ENCODE assay signal across 25 cellular contexts in genomic region chr9:121926417-121926816, GRCh38.
DNase-seq lines count a peak whose midpoint lies in the region; ATAC-seq and TF ChIP-seq lines count a peak whose summit lies in the region.
"Had no signal": no experiment of that assay in that cellular context is flagged by ENCODE, and none has a peak within 500 bp of the region (broad histone marks: within the 10 kb centered on the region; RNA-seq: fewer than 3 reads in every experiment).

No MANE protein-coding gene starts in this region.

- intact Hi-C loops in left ventricle myocardium inferior (cut with micrococcal nuclease) (no loop called here), ovary (cut with DNase I) (no loop called here)

- H3K36me3 ChIP-seq in cardiac muscle cell = no peaks in the 10 kb centered on the region
- no peaks in the 10 kb centered on the region for H3K36me3 ChIP-seq in left ventricle myocardium inferior
- no peaks in the 10 kb centered on the region for H3K36me3 ChIP-seq in osteoblast (ENCODE audit: insufficient read depth, low read length)
- H3K36me3 ChIP-seq in ovary = no peaks in the 10 kb centered on the region
- H3K36me3 ChIP-seq: neutrophil, transverse colon, WERI-Rb-1 had no signal

- H3K4me1 ChIP-seq in cardiac muscle cell (ENCODE audit: low read depth) (peaks cover 18% of the 10 kb centered on the region), left ventricle myocardium inferior (peaks cover 13% of the 10 kb centered on the region), osteoblast (ENCODE audit: insufficient read depth, low read length) (no peaks in the 10 kb centered on the region), ovary (ENCODE audit: insufficient read depth) (no peaks in the 10 kb centered on the region)
- H3K4me1 ChIP-seq: sigmoid colon, transverse colon had no signal

- peak overlapping the region; percentile 63 for H3K27ac ChIP-seq in cardiac muscle cell
- H3K27ac ChIP-seq in left ventricle myocardium inferior (replicated peaks) = no peak overlapping the region
- H3K27ac ChIP-seq in osteoblast (ENCODE audit: low read depth, low read length) = no peak overlapping the region
- H3K27ac ChIP-seq in ovary = no peak overlapping the region
- H3K27ac ChIP-seq: neutrophil, sigmoid colon, transverse colon, WERI-Rb-1 had no signal

- TF ChIP-seq CTCF in cardiac muscle cell (IDR thresholded peaks at IDR 0.05; ENCODE audit: low read depth, low read length) = no peak
- TF ChIP-seq CTCF in left ventricle myocardium inferior (IDR thresholded peaks at IDR 0.05; ENCODE audit: borderline replicate concordance) = no peak
- TF ChIP-seq CTCF in brain (conservative IDR thresholded peaks at IDR 0.05) = no peak
- no peak for TF ChIP-seq CTCF in osteoblast (IDR thresholded peaks at IDR 0.05; ENCODE audit: extremely low read depth, low read depth, low read length)
- TF ChIP-seq CTCF in ovary (IDR thresholded peaks at IDR 0.05) = no peak

- no peaks in the 10 kb centered on the region for H3K27me3 ChIP-seq in cardiac muscle cell
- no peaks in the 10 kb centered on the region for H3K27me3 ChIP-seq in left ventricle myocardium inferior (ENCODE audit: low read depth)
- H3K27me3 ChIP-seq in osteoblast (ENCODE audit: insufficient read depth, low read length) = no peaks in the 10 kb centered on the region
- no peaks in the 10 kb centered on the region for H3K27me3 ChIP-seq in ovary
- H3K27me3 ChIP-seq: neutrophil, sigmoid colon, transverse colon had no signal

- H4K20me1 ChIP-seq in osteoblast (ENCODE audit: insufficient read depth, low read length) = no peaks in the 10 kb centered on the region

- H3K27ac Mint-ChIP-seq in brain = peak overlapping the region in 4 of 5 experiments; percentile 54 to 92 (median 68)
- no peak overlapping the region for H3K27ac Mint-ChIP-seq in T-helper 2 cell treated with Interferon-gamma antibody and Interleukin-4, amounts not matched to agents 5 μg/mL and 100 μg/mL, for 36 hours
- H3K27ac Mint-ChIP-seq: activated CD4-positive, alpha-beta T cell treated with anti-CD3 and anti-CD28 coated beads, Interleukin-2, amount 10 ng/mL, durations not matched to agents 24 days and 14 days; stimulated activated naive CD8-positive, alpha-beta T cell treated with anti-CD3 and anti-CD28 coated beads, Interleukin-15, Interleukin-2, amounts not matched to agents 100 ng/mL and 50 ng/mL, for 24 hours had no signal

- H3K9me3 Mint-ChIP-seq in brain = no peaks in the 10 kb centered on the region
- no peaks in the 10 kb centered on the region for H3K9me3 Mint-ChIP-seq in T-helper 2 cell treated with Interferon-gamma antibody and Interleukin-4, amounts not matched to agents 5 μg/mL and 100 μg/mL, for 36 hours
- H3K9me3 Mint-ChIP-seq: activated CD4-positive, alpha-beta T cell treated with anti-CD3 and anti-CD28 coated beads, Interleukin-2, amount 10 ng/mL, durations not matched to agents 24 days and 14 days; stimulated activated naive CD8-positive, alpha-beta T cell treated with anti-CD3 and anti-CD28 coated beads, Interleukin-15, Interleukin-2, amounts not matched to agents 100 ng/mL and 50 ng/mL, for 24 hours had no signal

- no peak for DNase-seq in cardiac muscle cell (ENCODE audit: low read depth in 1 of 2, low spot score in 1 of 2)
- DNase-seq in left ventricle myocardium inferior = no peak
- DNase-seq in osteoblast (ENCODE audit: insufficient read length, low spot score, missing footprints) = no peak
- no peak for DNase-seq in ovary
- DNase-seq in T-helper 2 cell treated with Interferon-gamma antibody and Interleukin-4, amounts not matched to agents 5 μg/mL and 100 μg/mL, for 36 hours (ENCODE audit: low spot score) = no peak
- DNase-seq in NAMALWA (ENCODE audit: low spot score) = no peak
- DNase-seq: activated CD4-positive, alpha-beta T cell treated with anti-CD3 and anti-CD28 coated beads, Interleukin-2, amount 10 ng/mL, durations not matched to agents 24 days and 14 days; activated naive CD4-positive, alpha-beta T cell; activated T-cell treated with anti-CD3 and anti-CD28 coated beads, Interleukin-2, amount 50 U/mL, for 48 hours; AML-193; central memory CD4-positive, alpha-beta T cell; DMS53; NCI-H1105; NCI-H2081 treated with DMSO at 0.1 percent for 48 hours; NCI-H345; sigmoid colon; stimulated activated CD4-positive, alpha-beta T cell treated with anti-CD3 and anti-CD28 coated beads, Interleukin-15, amount 100 ng/mL, for 24 hours; T-helper 9 cell; transverse colon; WERI-Rb-1 had no signal

- no peaks in the 10 kb centered on the region for H3K9me3 ChIP-seq in cardiac muscle cell (ENCODE audit: low read depth)
- H3K9me3 ChIP-seq in left ventricle myocardium inferior (replicated peaks) = no peaks in the 10 kb centered on the region
- no peaks in the 10 kb centered on the region for H3K9me3 ChIP-seq in osteoblast (ENCODE audit: low read depth, low read length)
- no peaks in the 10 kb centered on the region for H3K9me3 ChIP-seq in ovary
- H3K9me3 ChIP-seq: neutrophil, sigmoid colon, transverse colon had no signal

- peaks cover 59% of the 10 kb centered on the region for H3K4me1 Mint-ChIP-seq in brain
- no peaks in the 10 kb centered on the region for H3K4me1 Mint-ChIP-seq in T-helper 2 cell treated with Interferon-gamma antibody and Interleukin-4, amounts not matched to agents 5 μg/mL and 100 μg/mL, for 36 hours (ENCODE audit: low read depth)
- H3K4me1 Mint-ChIP-seq: activated CD4-positive, alpha-beta T cell treated with anti-CD3 and anti-CD28 coated beads, Interleukin-2, amount 10 ng/mL, durations not matched to agents 24 days and 14 days had no signal

- H3K27me3 Mint-ChIP-seq in brain = no peaks in the 10 kb centered on the region
- H3K27me3 Mint-ChIP-seq in T-helper 2 cell treated with Interferon-gamma antibody and Interleukin-4, amounts not matched to agents 5 μg/mL and 100 μg/mL, for 36 hours (ENCODE audit: low read depth) = no peaks in the 10 kb centered on the region
- H3K27me3 Mint-ChIP-seq: stimulated activated naive CD8-positive, alpha-beta T cell treated with anti-CD3 and anti-CD28 coated beads, Interleukin-15, Interleukin-2, amounts not matched to agents 100 ng/mL and 50 ng/mL, for 24 hours had no signal

- peak overlapping the region in 2 of 5 experiments; percentile 6 to 50 for H3K4me3 Mint-ChIP-seq in brain
- H3K4me3 Mint-ChIP-seq in T-helper 2 cell treated with Interferon-gamma antibody and Interleukin-4, amounts not matched to agents 5 μg/mL and 100 μg/mL, for 36 hours = no peak overlapping the region
- H3K4me3 Mint-ChIP-seq: activated CD4-positive, alpha-beta T cell treated with anti-CD3 and anti-CD28 coated beads, Interleukin-2, amount 10 ng/mL, durations not matched to agents 24 days and 14 days; stimulated activated naive CD8-positive, alpha-beta T cell treated with anti-CD3 and anti-CD28 coated beads, Interleukin-15, Interleukin-2, amounts not matched to agents 100 ng/mL and 50 ng/mL, for 24 hours had no signal

- TF ChIP-seq POLR2A in ovary (IDR thresholded peaks at IDR 0.05) = no peak

- 80 to 87% (median 86%) methylated on average over 10 of the region's 10 CpGs for WGBS in ovary, 3 donors

- H3K4me3 ChIP-seq in cardiac muscle cell = no peak overlapping the region
- no peak overlapping the region for H3K4me3 ChIP-seq in left ventricle myocardium inferior
- H3K4me3 ChIP-seq in osteoblast (ENCODE audit: insufficient read depth, low read length) = no peak overlapping the region
- H3K4me3 ChIP-seq in ovary = no peak overlapping the region
- H3K4me3 ChIP-seq: lung, sigmoid colon, transverse colon had no signal

- H3K4me2 ChIP-seq in osteoblast (ENCODE audit: insufficient read depth, low read length) = no peak overlapping the region

- no peaks in the 10 kb centered on the region for H3K36me3 Mint-ChIP-seq in brain
- H3K36me3 Mint-ChIP-seq in T-helper 2 cell treated with Interferon-gamma antibody and Interleukin-4, amounts not matched to agents 5 μg/mL and 100 μg/mL, for 36 hours (ENCODE audit: low read depth) = no peaks in the 10 kb centered on the region

- no peak for ATAC-seq in GM21528 (IDR thresholded peaks at IDR 0.05; ENCODE audit: low FRiP score, unreplicated experiment)

- no peak for TF ChIP-seq EP300 in ovary (IDR thresholded peaks at IDR 0.05)

- no peaks in the 10 kb centered on the region for H3K79me2 ChIP-seq in osteoblast (ENCODE audit: insufficient read depth, low read length)

- H2AFZ ChIP-seq in osteoblast (ENCODE audit: low read length) = peak overlapping the region; percentile 37
